Comparison of ENCODE assay signal across 2 cellular contexts in the genomic region with DNA sequence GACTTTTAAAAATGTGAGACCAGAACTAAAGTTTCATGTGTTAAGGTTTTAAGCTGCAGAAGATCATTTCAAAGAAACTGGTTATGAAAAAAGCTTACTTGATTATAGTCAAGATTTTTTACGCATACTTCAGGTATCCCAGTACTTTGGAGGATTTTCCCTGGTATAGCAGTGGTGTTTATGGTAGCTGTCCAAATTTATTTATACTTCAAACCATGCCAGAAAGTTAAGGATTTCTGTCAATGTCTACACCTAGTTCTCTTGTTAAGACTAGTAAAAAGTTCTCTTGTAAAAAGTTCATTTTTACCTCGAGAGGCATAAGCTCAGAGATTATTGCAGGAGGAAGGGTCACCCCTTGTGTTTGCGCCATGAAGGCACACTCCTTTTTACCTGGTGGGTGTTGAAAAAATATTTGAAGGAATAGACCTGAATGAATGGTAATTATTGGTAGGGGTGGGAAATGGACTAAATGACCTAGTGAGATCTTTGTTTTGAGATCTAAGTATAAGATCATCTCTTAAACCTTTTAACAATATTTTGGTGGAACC.
TF ChIP-seq lines count a peak whose summit lies in the region.

No MANE protein-coding gene starts in this region.

TF ChIP-seq in SK-N-SH, 30 proteins besides CTCF, POLR2A, EP300 and RAD21 (continued from another document):
- TF ChIP-seq USF2 (IDR thresholded peaks at IDR 0.05; ENCODE audit: borderline replicate concordance, low read depth, low read length): no peak
- TF ChIP-seq GABPA (IDR thresholded peaks at IDR 0.05; ENCODE audit: low read depth): no peak
- TF ChIP-seq NFIC (IDR thresholded peaks at IDR 0.05; ENCODE audit: borderline replicate concordance): no peak
- no peak for TF ChIP-seq MEF2A (IDR thresholded peaks at IDR 0.05; ENCODE audit: borderline replicate concordance, low read depth)
- no peak for TF ChIP-seq MXI1 (IDR thresholded peaks at IDR 0.05; ENCODE audit: low read depth, low read length)
- no peak for TF ChIP-seq NRF1 (IDR thresholded peaks at IDR 0.05; ENCODE audit: low read depth, low read length)
- no peak for TF ChIP-seq RXRA (IDR thresholded peaks at IDR 0.05; ENCODE audit: borderline replicate concordance, low read depth)
- no peak for TF ChIP-seq CHD2 (IDR thresholded peaks at IDR 0.05; ENCODE audit: low read length, partially characterized antibody)
- no peak for TF ChIP-seq REST (IDR thresholded peaks at IDR 0.05; ENCODE audit: low read depth, low read length)
- TF ChIP-seq, protein P1, sequence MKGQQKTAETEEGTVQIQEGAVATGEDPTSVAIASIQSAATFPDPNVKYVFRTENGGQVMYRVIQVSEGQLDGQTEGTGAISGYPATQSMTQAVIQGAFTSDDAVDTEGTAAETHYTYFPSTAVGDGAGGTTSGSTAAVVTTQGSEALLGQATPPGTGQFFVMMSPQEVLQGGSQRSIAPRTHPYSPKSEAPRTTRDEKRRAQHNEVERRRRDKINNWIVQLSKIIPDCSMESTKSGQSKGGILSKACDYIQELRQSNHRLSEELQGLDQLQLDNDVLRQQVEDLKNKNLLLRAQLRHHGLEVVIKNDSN (IDR thresholded peaks at IDR 0.05; ENCODE audit: borderline replicate concordance, low read depth): no peak
- no peak for TF ChIP-seq ELF1 (IDR thresholded peaks at IDR 0.05)
- TF ChIP-seq, protein P2, sequence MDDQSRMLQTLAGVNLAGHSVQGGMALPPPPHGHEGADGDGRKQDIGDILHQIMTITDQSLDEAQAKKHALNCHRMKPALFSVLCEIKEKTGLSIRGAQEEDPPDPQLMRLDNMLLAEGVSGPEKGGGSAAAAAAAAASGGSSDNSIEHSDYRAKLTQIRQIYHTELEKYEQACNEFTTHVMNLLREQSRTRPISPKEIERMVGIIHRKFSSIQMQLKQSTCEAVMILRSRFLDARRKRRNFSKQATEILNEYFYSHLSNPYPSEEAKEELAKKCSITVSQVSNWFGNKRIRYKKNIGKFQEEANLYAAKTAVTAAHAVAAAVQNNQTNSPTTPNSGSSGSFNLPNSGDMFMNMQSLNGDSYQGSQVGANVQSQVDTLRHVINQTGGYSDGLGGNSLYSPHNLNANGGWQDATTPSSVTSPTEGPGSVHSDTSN (IDR thresholded peaks at IDR 0.05): no peak
- TF ChIP-seq, protein P3, sequence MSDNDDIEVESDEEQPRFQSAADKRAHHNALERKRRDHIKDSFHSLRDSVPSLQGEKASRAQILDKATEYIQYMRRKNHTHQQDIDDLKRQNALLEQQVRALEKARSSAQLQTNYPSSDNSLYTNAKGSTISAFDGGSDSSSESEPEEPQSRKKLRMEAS (IDR thresholded peaks at IDR 0.05; ENCODE audit: low read depth): no peak
- TF ChIP-seq YY1 (IDR thresholded peaks at IDR 0.05; ENCODE audit: low read depth): no peak
- TF ChIP-seq GATA2 (CRISPR knock-in tag; IDR thresholded peaks at IDR 0.05): no peak

TF ChIP-seq in SK-N-SH treated with all-trans-retinoic acid at 6 μM for 48 hours, 23 proteins besides CTCF, POLR2A, EP300 and RAD21 (continued from another document):
- TF ChIP-seq, protein P4, sequence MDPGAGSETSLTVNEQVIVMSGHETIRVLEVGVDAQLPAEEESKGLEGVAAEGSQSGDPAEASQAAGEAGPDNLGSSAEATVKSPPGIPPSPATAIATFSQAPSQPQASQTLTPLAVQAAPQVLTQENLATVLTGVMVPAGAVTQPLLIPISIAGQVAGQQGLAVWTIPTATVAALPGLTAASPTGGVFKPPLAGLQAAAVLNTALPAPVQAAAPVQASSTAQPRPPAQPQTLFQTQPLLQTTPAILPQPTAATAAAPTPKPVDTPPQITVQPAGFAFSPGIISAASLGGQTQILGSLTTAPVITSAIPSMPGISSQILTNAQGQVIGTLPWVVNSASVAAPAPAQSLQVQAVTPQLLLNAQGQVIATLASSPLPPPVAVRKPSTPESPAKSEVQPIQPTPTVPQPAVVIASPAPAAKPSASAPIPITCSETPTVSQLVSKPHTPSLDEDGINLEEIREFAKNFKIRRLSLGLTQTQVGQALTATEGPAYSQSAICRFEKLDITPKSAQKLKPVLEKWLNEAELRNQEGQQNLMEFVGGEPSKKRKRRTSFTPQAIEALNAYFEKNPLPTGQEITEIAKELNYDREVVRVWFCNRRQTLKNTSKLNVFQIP (CRISPR knock-in tag; IDR thresholded peaks at IDR 0.05; ENCODE audit: borderline replicate concordance, low read depth): no peak
- TF ChIP-seq ISL1 (CRISPR knock-in tag; IDR thresholded peaks at IDR 0.05) (no peak), TCF4 (CRISPR knock-in tag; IDR thresholded peaks at IDR 0.05; ENCODE audit: borderline replicate concordance) (no peak), TSHZ2 (CRISPR knock-in tag; IDR thresholded peaks at IDR 0.05) (no peak), PATZ1 (CRISPR knock-in tag; IDR thresholded peaks at IDR 0.05; ENCODE audit: borderline replicate concordance) (no peak), PPARA (CRISPR knock-in tag; IDR thresholded peaks at IDR 0.05; ENCODE audit: borderline replicate concordance) (no peak)
TF ChIP-seq in SK-N-SH treated with all-trans-retinoic acid at 6 μM for 48 hours: peak in this region for 0.
